Comparison of ENCODE assay signal across 12 cellular contexts in genomic region chr22:45242778-45243191, GRCh38. TPM values are rescaled to one million over a fixed set of nuclear protein-coding genes. Genes with fewer than 3 reads are reported as not detected.
DNase-seq lines count a peak whose midpoint lies in the region; ATAC-seq, FAIRE-seq and TF ChIP-seq lines count a peak whose summit lies in the region.
"Had no signal": no experiment of that assay in that cellular context is flagged by ENCODE, and none has a peak within 500 bp of the region (broad histone marks: within the 10 kb centered on the region; RNA-seq: fewer than 3 reads in every experiment).

No MANE protein-coding gene starts in this region.

- no peaks in the 10 kb centered on the region for H3K9me3 Mint-ChIP-seq in chondrocyte (ENCODE audit: low read depth)
- H3K9me3 Mint-ChIP-seq in natural killer cell treated with Interleukin-12 subunit alpha and Interleukin-12 subunit beta and Interleukin-15 and Interleukin-18, amount 100 ng/mL, for 72 hours, result no peaks in the 10 kb centered on the region
- H3K9me3 Mint-ChIP-seq in activated CD4-positive, alpha-beta memory T cell treated with anti-CD3 and anti-CD28 coated beads for 36 hours, result no peaks in the 10 kb centered on the region
- H3K9me3 Mint-ChIP-seq: naive thymus-derived CD4-positive, alpha-beta T cell had no signal

- no peak overlapping the region for H3K27ac Mint-ChIP-seq in chondrocyte (ENCODE audit: unreplicated experiment)
- peak overlapping the region; percentile 65 to 80 for H3K27ac Mint-ChIP-seq in natural killer cell treated with Interleukin-12 subunit alpha and Interleukin-12 subunit beta and Interleukin-15 and Interleukin-18, amount 100 ng/mL, for 72 hours
- H3K27ac Mint-ChIP-seq in activated CD4-positive, alpha-beta memory T cell treated with anti-CD3 and anti-CD28 coated beads for 36 hours, result no peak overlapping the region

- TF ChIP-seq CTCF in D721Med (IDR thresholded peaks at IDR 0.05; ENCODE audit: insufficient read depth, missing control alignments), result peak; percentile 16
- peak; percentile 23 for TF ChIP-seq CTCF in chondrocyte (IDR thresholded peaks at IDR 0.05)

- H3K27me3 Mint-ChIP-seq in chondrocyte (ENCODE audit: low read depth), result no peaks in the 10 kb centered on the region
- no peaks in the 10 kb centered on the region for H3K27me3 Mint-ChIP-seq in natural killer cell treated with Interleukin-12 subunit alpha and Interleukin-12 subunit beta and Interleukin-15 and Interleukin-18, amount 100 ng/mL, for 72 hours
- no peaks in the 10 kb centered on the region for H3K27me3 Mint-ChIP-seq in activated CD4-positive, alpha-beta memory T cell treated with anti-CD3 and anti-CD28 coated beads for 36 hours

- no peak overlapping the region for H3K4me3 Mint-ChIP-seq in chondrocyte (ENCODE audit: unreplicated experiment)
- no peak overlapping the region for H3K4me3 Mint-ChIP-seq in natural killer cell treated with Interleukin-12 subunit alpha and Interleukin-12 subunit beta and Interleukin-15 and Interleukin-18, amount 100 ng/mL, for 72 hours
- H3K4me3 Mint-ChIP-seq in activated CD4-positive, alpha-beta memory T cell treated with anti-CD3 and anti-CD28 coated beads for 36 hours, result no peak overlapping the region

- intact Hi-C loops in activated CD4-positive, alpha-beta memory T cell treated with anti-CD3 and anti-CD28 coated beads for 36 hours (cut with micrococcal nuclease), result loop anchor here (5.0 kb wide), 1 partner anchor 65 kb away; no protein-coding TSS in a partner anchor

- H3K4me1 Mint-ChIP-seq in chondrocyte (ENCODE audit: low read depth), result peaks cover 52% of the 10 kb centered on the region
- H3K4me1 Mint-ChIP-seq in natural killer cell treated with Interleukin-12 subunit alpha and Interleukin-12 subunit beta and Interleukin-15 and Interleukin-18, amount 100 ng/mL, for 72 hours (ENCODE audit: low read depth in 2 of 2), result peaks cover 16 to 45% of the 10 kb centered on the region in 2 donors
- peaks cover 37% of the 10 kb centered on the region for H3K4me1 Mint-ChIP-seq in activated CD4-positive, alpha-beta memory T cell treated with anti-CD3 and anti-CD28 coated beads for 36 hours (ENCODE audit: low read depth)

- H3K36me3 Mint-ChIP-seq in chondrocyte (ENCODE audit: low read depth), result peaks cover 3% of the 10 kb centered on the region
- H3K36me3 Mint-ChIP-seq in natural killer cell treated with Interleukin-12 subunit alpha and Interleukin-12 subunit beta and Interleukin-15 and Interleukin-18, amount 100 ng/mL, for 72 hours, result no peaks in the 10 kb centered on the region
- H3K36me3 Mint-ChIP-seq in activated CD4-positive, alpha-beta memory T cell treated with anti-CD3 and anti-CD28 coated beads for 36 hours, result peaks cover 2% of the 10 kb centered on the region

- CTCF ChIA-PET in activated CD4-positive, alpha-beta memory T cell treated with anti-CD3 and anti-CD28 coated beads for 36 hours (lab: Charles Lee), result interaction anchor here (0.6 kb wide), 1 partner anchor 1072 kb away, joined by 3 read pairs; no protein-coding TSS in a partner anchor

- no peak for ATAC-seq in natural killer cell treated with Interleukin-12 subunit alpha and Interleukin-12 subunit beta and Interleukin-15 and Interleukin-18, amount 100 ng/mL, for 72 hours
- ATAC-seq in GM18870 (IDR thresholded peaks at IDR 0.05; ENCODE audit: unreplicated experiment), result no peak
- no peak for ATAC-seq in GM18517 (IDR thresholded peaks at IDR 0.05; ENCODE audit: unreplicated experiment)
- ATAC-seq: naive thymus-derived CD4-positive, alpha-beta T cell had no signal

- FAIRE-seq in D721Med (lab: Jason Lieb, UNC), result no peak
- FAIRE-seq: GM18507 had no signal

- POLR2A ChIA-PET in activated CD4-positive, alpha-beta memory T cell treated with anti-CD3 and anti-CD28 coated beads for 36 hours (lab: Charles Lee), result no interaction called here

- DNase-seq in D721Med (ENCODE audit: insufficient read length, low spot score), result no peak
- peak; percentile 73 for DNase-seq in NCI-H1436 (lab: John Stamatoyannopoulos, UW)
- no peak for DNase-seq in chondrocyte (ENCODE audit: low spot score)
- no peak for DNase-seq in natural killer cell treated with Interleukin-12 subunit alpha and Interleukin-12 subunit beta and Interleukin-15 and Interleukin-18, amount 100 ng/mL, for 72 hours (ENCODE audit: low spot score)
- DNase-seq in activated CD4-positive, alpha-beta memory T cell treated with anti-CD3 and anti-CD28 coated beads for 36 hours, result no peak
- DNase-seq in NCI-H510A treated with DMSO at 0.1 percent for 48 hours (lab: John Stamatoyannopoulos, UW), result no peak
- DNase-seq: effector memory CD4-positive, alpha-beta T cell; naive thymus-derived CD4-positive, alpha-beta T cell; NCI-H526 had no signal

RNA-seq across cellular contexts. Expression of gene KIAA0930, which starts 2.1 kb away (rescaled TPM):
- total RNA-seq in chondrocyte, result 103 to 109 TPM (median 109 TPM) in 3 replicates
- total RNA-seq in natural killer cell treated with Interleukin-12 subunit alpha and Interleukin-12 subunit beta and Interleukin-15 and Interleukin-18, amount 100 ng/mL, for 72 hours, result 10 to 100 TPM; 54.1 to 55.2 TPM
- total RNA-seq in activated CD4-positive, alpha-beta memory T cell treated with anti-CD3 and anti-CD28 coated beads for 36 hours, result 10 to 100 TPM; 31.1 to 31.9 TPM

RNA-seq across cellular contexts. Expression of gene UPK3A, which starts 42.0 kb away (rescaled TPM):
- not detected in 3 replicates for total RNA-seq in chondrocyte
- total RNA-seq in natural killer cell treated with Interleukin-12 subunit alpha and Interleukin-12 subunit beta and Interleukin-15 and Interleukin-18, amount 100 ng/mL, for 72 hours, result not detected
- not detected for total RNA-seq in activated CD4-positive, alpha-beta memory T cell treated with anti-CD3 and anti-CD28 coated beads for 36 hours

Comparison
In these comparisons a context has a peak if more than half of its experiments do, and no peak if none do; other contexts are left out.
1. H3K27ac Mint-ChIP-seq: peak in natural killer cell treated with Interleukin-12 subunit alpha and Interleukin-12 subunit beta and Interleukin-15 and Interleukin-18, amount 100 ng/mL, for 72 hours (2 of 2); none in chondrocyte (single experiment) and activated CD4-positive, alpha-beta memory T cell treated with anti-CD3 and anti-CD28 coated beads for 36 hours (single experiment).